11 cellular contexts compared by ENCODE assay signal in the genomic region with DNA sequence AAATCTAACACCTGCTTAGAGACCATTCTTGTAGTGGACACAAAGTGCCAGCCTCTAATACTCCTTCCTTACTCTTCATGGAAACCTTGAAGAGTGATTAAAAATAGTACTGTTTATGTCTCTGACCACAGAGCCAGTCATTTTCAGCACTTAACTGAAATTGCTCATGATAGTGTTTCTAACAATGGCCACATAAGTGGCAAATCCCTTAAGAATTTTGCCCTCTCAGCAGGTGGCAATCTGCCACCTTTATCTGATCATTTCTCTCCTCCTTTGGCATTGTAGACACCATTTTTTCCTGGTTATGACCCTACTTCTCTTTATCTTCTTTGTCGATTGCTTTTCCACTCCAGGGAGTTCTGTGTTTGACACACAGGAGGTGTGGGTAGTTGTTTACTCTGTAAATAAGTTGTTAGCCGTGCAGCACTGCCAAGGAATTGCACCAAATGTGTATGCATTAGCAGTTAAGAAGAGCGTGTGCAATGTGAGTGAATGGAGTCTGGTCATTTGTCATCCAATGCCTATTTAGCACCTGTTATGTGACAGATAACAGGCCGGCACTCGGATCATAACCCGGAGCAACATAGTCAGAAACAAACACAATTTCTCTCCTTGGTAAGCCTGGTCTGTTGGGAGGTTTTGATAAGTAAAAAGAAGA. TPM values are rescaled to one million over a fixed set of nuclear protein-coding genes. Genes with fewer than 3 reads are reported as not detected.
DNase-seq lines count a peak whose midpoint lies in the region; ATAC-seq and TF ChIP-seq lines count a peak whose summit lies in the region.
"Had no signal": no experiment of that assay in that cellular context is flagged by ENCODE, and none has a peak within 500 bp of the region (broad histone marks: within the 10 kb centered on the region; RNA-seq: fewer than 3 reads in every experiment).

No MANE protein-coding gene starts in this region.

- TF ChIP-seq CTCF in endothelial cell (IDR thresholded peaks at IDR 0.05; ENCODE audit: unreplicated experiment): no peak

- peaks cover 46% of the 10 kb centered on the region for H3K4me1 Mint-ChIP-seq in endothelial cell (ENCODE audit: unreplicated experiment)

- H3K27me3 Mint-ChIP-seq in endothelial cell (ENCODE audit: unreplicated experiment): peaks cover 10% of the 10 kb centered on the region
- H3K27me3 Mint-ChIP-seq: type B pancreatic cell had no signal

- no peaks in the 10 kb centered on the region for H3K9me3 Mint-ChIP-seq in endothelial cell (ENCODE audit: unreplicated experiment)
- H3K9me3 Mint-ChIP-seq: activated T-cell treated with anti-CD3 and anti-CD28 coated beads, Interleukin-2, amount 50 U/mL, for 72 hours had no signal

- H3K36me3 Mint-ChIP-seq in endothelial cell (ENCODE audit: low read depth, unreplicated experiment): no peaks in the 10 kb centered on the region
- H3K36me3 Mint-ChIP-seq: type B pancreatic cell had no signal

- ATAC-seq in GM21825 (IDR thresholded peaks at IDR 0.05; ENCODE audit: unreplicated experiment): no peak
- no peak for ATAC-seq in GM21381 (IDR thresholded peaks at IDR 0.05; ENCODE audit: unreplicated experiment)

- DNase-seq in NCI-H2081 (lab: John Stamatoyannopoulos, UW) (peak; percentile 5 to 62), NCI-H2081 treated with DMSO at 0.1 percent for 48 hours (lab: John Stamatoyannopoulos, UW) (no peak), NCI-H2227 treated with DMSO at 0.1 percent for 48 hours (lab: John Stamatoyannopoulos, UW) (peak; percentile 80), endothelial cell (ENCODE audit: low spot score) (no peak), renal cortical epithelial cell (ENCODE audit: low read depth) (peak; percentile 65)
- DNase-seq in stimulated activated CD4-positive, alpha-beta T cell treated with anti-CD3 and anti-CD28 coated beads, Interleukin-1b, Interleukin-23, amount 100 ng/mL, for 48 hours: no peak
- DNase-seq: activated T-cell treated with anti-CD3 and anti-CD28 coated beads, Interleukin-2, amount 50 U/mL, for 72 hours; NCI-H526 had no signal

- H3K27ac Mint-ChIP-seq in endothelial cell (ENCODE audit: unreplicated experiment): peak overlapping the region; percentile 4
- H3K27ac Mint-ChIP-seq: activated T-cell treated with anti-CD3 and anti-CD28 coated beads, Interleukin-2, amount 50 U/mL, for 72 hours; type B pancreatic cell had no signal

- H3K4me3 Mint-ChIP-seq in endothelial cell (ENCODE audit: unreplicated experiment): no peak overlapping the region
- H3K4me3 Mint-ChIP-seq: activated T-cell treated with anti-CD3 and anti-CD28 coated beads, Interleukin-2, amount 50 U/mL, for 72 hours; type B pancreatic cell had no signal

RNA-seq across cellular contexts. Expression of a gene that starts 36.8 kb away (rescaled TPM):
- total RNA-seq in endothelial cell (ENCODE audit: unreplicated experiment) (39.5 TPM), renal cortical epithelial cell (29.5 and 120 TPM in 2 replicates)

Comparison
In these comparisons a context has a peak if more than half of its experiments do, and no peak if none do; other contexts are left out.
1. DNase-seq: peak in NCI-H2081 (2 of 2), NCI-H2227 treated with DMSO at 0.1 percent for 48 hours (single experiment) and renal cortical epithelial cell (single experiment); none in NCI-H2081 treated with DMSO at 0.1 percent for 48 hours (single experiment), endothelial cell (single experiment) and stimulated activated CD4-positive, alpha-beta T cell treated with anti-CD3 and anti-CD28 coated beads, Interleukin-1b, Interleukin-23, amount 100 ng/mL, for 48 hours (single experiment).